Comparison of ENCODE assay signal across 20 cellular contexts in genomic region chr5:352639-353598, GRCh38. TPM values are rescaled to one million over a fixed set of nuclear protein-coding genes. Genes with fewer than 3 reads are reported as not detected.
DNase-seq lines count a peak whose midpoint lies in the region; ATAC-seq and TF ChIP-seq lines count a peak whose summit lies in the region.
"Had no signal": no experiment of that assay in that cellular context is flagged by ENCODE, and none has a peak within 500 bp of the region (broad histone marks: within the 10 kb centered on the region; RNA-seq: fewer than 3 reads in every experiment).

No MANE protein-coding gene starts in this region.

- H3K9me2 ChIP-seq in HCT116 (ENCODE audit: insufficient read depth), result no peaks in the 10 kb centered on the region

- H3K9me3 Mint-ChIP-seq in endothelial cell (ENCODE audit: unreplicated experiment), result no peaks in the 10 kb centered on the region
- H3K9me3 Mint-ChIP-seq: activated T-helper 17 cell treated with anti-CD3 and anti-CD28 coated beads, Interleukin-2, amount 50 U/mL, for 72 hours; CD4-positive, alpha-beta memory T cell had no signal

- H3K4me3 ChIP-seq in HCT116 (replicated peaks in 1 of 2; ENCODE audit: low read depth in 1 of 2, low read length in 2 of 2), result no peak overlapping the region
- H3K4me3 ChIP-seq: left lung had no signal

- H3K4me2 ChIP-seq in HCT116 (ENCODE audit: low read length), result no peak overlapping the region

- POLR2A ChIA-PET in HCT116 (lab: Charles Lee), result no interaction called here

- intact Hi-C loops in HCT116 (cut with micrococcal nuclease), result no loop called here

- no peaks in the 10 kb centered on the region for H3K9me3 ChIP-seq in HCT116 (ENCODE audit: control insufficient read depth in 1 of 2, insufficient read depth in 1 of 2, low read depth in 1 of 2, low read length in 2 of 2)
- H3K9me3 ChIP-seq: left lung had no signal

- no peak for TF ChIP-seq POLR2A in HCT116 (IDR thresholded peaks at IDR 0.05; ENCODE audit: borderline replicate concordance, extremely low read depth, insufficient read depth, insufficient read length)

- no peaks in the 10 kb centered on the region for H3K79me2 ChIP-seq in HCT116 (ENCODE audit: insufficient read depth, low read length)

- DNase-seq in activated effector memory CD4-positive, alpha-beta T cell treated with anti-CD3 and anti-CD28 coated beads, Interleukin-2, amount 50 U/mL, for 16 hours, result peak; percentile 60
- no peak for DNase-seq in activated effector memory CD4-positive, alpha-beta T cell treated with Interleukin-2 at 50 U/mL for 16 hours
- no peak for DNase-seq in HCT116 (ENCODE audit: low read depth, low spot score)
- DNase-seq in endothelial cell (ENCODE audit: low spot score), result no peak
- no peak for DNase-seq in stimulated activated naive CD8-positive, alpha-beta T cell treated with anti-CD3 and anti-CD28 coated beads, Interleukin-15, Interleukin-2, amounts not matched to agents 100 U/mL and 50 U/mL, for 24 hours
- DNase-seq in stimulated activated CD4-positive, alpha-beta T cell treated with anti-CD3 and anti-CD28 coated beads, Interleukin-1b, Interleukin-23, amount 100 ng/mL, for 48 hours, result no peak
- DNase-seq in activated gamma-delta T cell treated with Interleukin-2 at 50 U/mL for 16 hours, result no peak
- DNase-seq: ACHN; anterior cingulate cortex; CD4-positive, alpha-beta memory T cell; central memory CD4-positive, alpha-beta T cell; DMS53; effector CD4-positive, alpha-beta T cell; NCI-H1436; NCI-H2171 treated with DMSO at 0.1 percent for 48 hours; NCI-H526 treated with DMSO at 0.1 percent for 48 hours; SHP77 had no signal

- no peaks in the 10 kb centered on the region for H3K4me1 ChIP-seq in HCT116 (ENCODE audit: control insufficient read depth in 1 of 2, insufficient read depth in 2 of 2, low read length in 2 of 2)
- H3K4me1 ChIP-seq: left lung had no signal

- H3K36me3 Mint-ChIP-seq in endothelial cell (ENCODE audit: low read depth, unreplicated experiment), result peaks cover 8% of the 10 kb centered on the region
- H3K36me3 Mint-ChIP-seq: CD4-positive, alpha-beta memory T cell had no signal

- CTCF ChIA-PET in HCT116 (lab: Charles Lee), result interaction anchor here (0.9 kb wide), 1 partner anchor 15 kb away, joined by 5 read pairs; no protein-coding TSS in a partner anchor

- no TSS peak for BruUV-seq in HCT116 (replicated peaks; lab: Mats Ljungman, UMichigan)

- ATAC-seq in HCT116 (peak; percentile 25; the same call in 1 of the 2 replicates), HG02981 (IDR thresholded peaks at IDR 0.05; ENCODE audit: unreplicated experiment) (no peak)
- peak; percentile 33 for ATAC-seq in stimulated activated naive CD8-positive, alpha-beta T cell treated with anti-CD3 and anti-CD28 coated beads, Interleukin-15, Interleukin-2, amounts not matched to agents 100 U/mL and 50 U/mL, for 24 hours
- ATAC-seq: activated T-helper 17 cell treated with anti-CD3 and anti-CD28 coated beads, Interleukin-2, amount 50 U/mL, for 72 hours; left lung had no signal

- H3K36me3 ChIP-seq in HCT116 (ENCODE audit: control insufficient read depth in 1 of 2, insufficient read depth in 2 of 2, low read length in 2 of 2), result no peaks in the 10 kb centered on the region
- H3K36me3 ChIP-seq: left lung had no signal

- TF ChIP-seq RAD21 in HCT116 (IDR thresholded peaks at IDR 0.05; ENCODE audit: low read depth), result no peak

- H3K27ac Mint-ChIP-seq in endothelial cell (ENCODE audit: unreplicated experiment), result peak overlapping the region; percentile 17
- H3K27ac Mint-ChIP-seq: activated T-helper 17 cell treated with anti-CD3 and anti-CD28 coated beads, Interleukin-2, amount 50 U/mL, for 72 hours; CD4-positive, alpha-beta memory T cell had no signal

- no peak overlapping the region for H2AFZ ChIP-seq in HCT116 (ENCODE audit: low read depth, low read length, poor library complexity, severe bottlenecking)

- H3K4me3 Mint-ChIP-seq in endothelial cell (ENCODE audit: unreplicated experiment), result no peak overlapping the region
- H3K4me3 Mint-ChIP-seq: activated T-helper 17 cell treated with anti-CD3 and anti-CD28 coated beads, Interleukin-2, amount 50 U/mL, for 72 hours; CD4-positive, alpha-beta memory T cell had no signal

- no peak overlapping the region for H3K9ac ChIP-seq in HCT116 (ENCODE audit: low read length)

- TF ChIP-seq CTCF in HCT116 (IDR thresholded peaks at IDR 0.05 in 2 of 3, conservative IDR thresholded peaks at IDR 0.05 in 1 of 3; ENCODE audit: borderline replicate concordance in 1 of 3, insufficient read depth in 1 of 3, low read depth in 2 of 3, low read length in 2 of 3), result no peak
- no peak for TF ChIP-seq CTCF in endothelial cell (IDR thresholded peaks at IDR 0.05; ENCODE audit: unreplicated experiment)

- H4K20me1 ChIP-seq in HCT116 (ENCODE audit: insufficient read depth), result no peaks in the 10 kb centered on the region

- RAD21 ChIA-PET in HCT116 (lab: Charles Lee; ENCODE audit: low non-redundant PET in 1 of 2, low total read pairs in 2 of 2, uncharacterized antibody in 2 of 2, unreplicated experiment in 2 of 2), result no interaction called here

- H3K27me3 ChIP-seq in HCT116 (ENCODE audit: insufficient read depth, low read length), result no peaks in the 10 kb centered on the region
- H3K27me3 ChIP-seq: left lung had no signal

- H3K4me1 Mint-ChIP-seq in endothelial cell (ENCODE audit: unreplicated experiment), result peaks cover 10% of the 10 kb centered on the region
- H3K4me1 Mint-ChIP-seq: CD4-positive, alpha-beta memory T cell had no signal

- H3K27ac ChIP-seq in HCT116 (ENCODE audit: low read depth, low read length), result no peak overlapping the region
- H3K27ac ChIP-seq: left lung had no signal

- peaks cover 7% of the 10 kb centered on the region for H3K27me3 Mint-ChIP-seq in endothelial cell (ENCODE audit: unreplicated experiment)

TF ChIP-seq in HCT116, 20 proteins besides CTCF, POLR2A, EP300 and RAD21 (continues in another document):
- TF ChIP-seq FOSL1 (IDR thresholded peaks at IDR 0.05; ENCODE audit: low read depth), result no peak
- TF ChIP-seq POLR2AphosphoS5 (IDR thresholded peaks at IDR 0.05; ENCODE audit: low read depth, low read length), result no peak
- TF ChIP-seq ZFX (IDR thresholded peaks at IDR 0.05), result no peak
- TF ChIP-seq MAX (IDR thresholded peaks at IDR 0.05), result no peak
- no peak for TF ChIP-seq TCF7L2 (IDR thresholded peaks at IDR 0.05; ENCODE audit: borderline replicate concordance, extremely low read depth, insufficient read depth, insufficient read length)
- TF ChIP-seq ELF1 (IDR thresholded peaks at IDR 0.05; ENCODE audit: borderline replicate concordance, low read depth), result no peak
- no peak for TF ChIP-seq CEBPB (IDR thresholded peaks at IDR 0.05; ENCODE audit: low read depth)
- no peak for TF ChIP-seq EZH2 (IDR thresholded peaks at IDR 0.05)
- TF ChIP-seq JUND (IDR thresholded peaks at IDR 0.05), result no peak
- TF ChIP-seq YY1 (IDR thresholded peaks at IDR 0.05; ENCODE audit: extremely low read depth, insufficient replicate concordance, low read depth, low read length), result no peak
- TF ChIP-seq ZBTB33 (IDR thresholded peaks at IDR 0.05; ENCODE audit: extremely low read depth, insufficient replicate concordance, low read length), result no peak
- no peak for TF ChIP-seq REST (IDR thresholded peaks at IDR 0.05; ENCODE audit: low read depth)
- no peak for TF ChIP-seq SRF (IDR thresholded peaks at IDR 0.05; ENCODE audit: low read depth)
- no peak for TF ChIP-seq EZH2phosphoT487 (IDR thresholded peaks at IDR 0.05; ENCODE audit: borderline replicate concordance)
- TF ChIP-seq SP1 (IDR thresholded peaks at IDR 0.05; ENCODE audit: low read depth), result no peak
- no peak for TF ChIP-seq ZNF274 (IDR thresholded peaks at IDR 0.05; ENCODE audit: low read depth, low read length)

RNA-seq across cellular contexts. Expression of gene AHRR, which starts 31.4 kb away (rescaled TPM):
- total RNA-seq in HCT116 (2021; ENCODE audit: unreplicated experiment), result 12.7 TPM
- 2.5 and 3.2 TPM in 2 replicates for polyA plus RNA-seq in HCT116 (2012)
- 8.7 TPM for total RNA-seq in endothelial cell (ENCODE audit: unreplicated experiment)
